In the genomic region with DNA sequence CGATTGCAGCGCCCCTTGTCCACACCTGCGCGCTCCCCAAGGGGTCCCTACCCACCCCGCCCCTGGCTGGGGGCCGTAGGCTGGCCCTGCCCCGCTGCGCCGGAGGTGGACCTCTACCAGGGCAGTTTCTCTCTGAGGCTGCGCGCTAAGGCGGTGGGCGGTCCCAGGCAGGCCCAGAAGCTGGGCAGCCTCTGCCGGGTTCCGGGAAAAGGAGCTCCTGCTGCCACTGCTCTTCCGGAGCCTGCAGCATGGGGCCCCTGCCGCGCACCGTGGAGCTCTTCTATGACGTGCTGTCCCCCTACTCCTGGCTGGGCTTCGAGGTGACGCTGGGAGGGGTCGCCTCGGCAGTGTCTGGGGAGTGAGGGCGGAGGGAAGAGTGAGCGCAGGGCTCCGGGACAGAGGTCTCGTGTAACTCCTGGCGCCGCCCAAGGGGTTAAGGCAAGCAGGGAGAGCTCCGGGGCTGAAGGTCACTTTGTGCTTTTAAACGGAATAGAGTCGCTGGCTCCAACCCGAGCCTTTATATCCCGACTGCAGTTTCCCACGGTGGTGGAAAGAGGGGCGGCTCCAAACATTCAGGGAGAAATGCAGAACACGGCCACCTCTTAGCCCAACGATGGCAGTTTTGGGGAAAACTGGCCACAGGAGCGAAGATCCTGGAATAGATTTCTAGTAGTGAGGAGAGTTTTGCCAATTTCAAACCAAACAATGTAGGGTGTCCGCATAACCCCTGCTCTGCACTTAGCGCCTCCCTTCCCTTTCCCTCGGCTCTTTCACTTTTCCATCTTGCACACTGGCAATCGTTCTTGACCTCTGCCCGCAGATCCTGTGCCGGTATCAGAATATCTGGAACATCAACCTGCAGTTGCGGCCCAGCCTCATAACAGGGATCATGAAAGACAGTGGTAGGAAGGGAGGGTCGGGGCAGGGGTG, we compare ENCODE assay signal across 8 cellular contexts. TPM values are rescaled to one million over a fixed set of nuclear protein-coding genes. Genes with fewer than 3 reads are reported as not detected.
A peak's percentile ranks its signal among the peaks of the same experiment; 100 is the strongest.
DNase-seq lines count a peak whose midpoint lies in the region; ATAC-seq and TF ChIP-seq lines count a peak whose summit lies in the region.

A gene (plus strand): TSS at position 176 of the 930 bp plus-strand sequence. CDS start 73 bp downstream, at position 249.

- peak; percentile 98 for ATAC-seq in GM18861 (IDR thresholded peaks at IDR 0.05; ENCODE audit: unreplicated experiment)
- peak; percentile 95 for ATAC-seq in HG03066 (IDR thresholded peaks at IDR 0.05; ENCODE audit: low read depth, unreplicated experiment)
- ATAC-seq in left colon: peak; percentile 90

- TF ChIP-seq CTCF in AG04450 (IDR thresholded peaks at IDR 0.05; ENCODE audit: low read depth, low read length): no peak

- POLR2A ChIA-PET in AG04450 (lab: Yijun Ruan, JAX): interaction anchor here (0.6 to 1.6 kb wide), 5 partner anchors 19 to 141 kb away, joined by 3 to 20 read pairs (median 4); a partner anchor contains a TSS

- intact Hi-C loops in left colon (cut with DNase I, micrococcal nuclease): no loop called here

- H3K9me3 ChIP-seq in AG04450 (ENCODE audit: control insufficient read depth, insufficient read depth, low read length): no peaks in the 10 kb centered on the region; the same call in 1 of the 2 replicates

- CTCF ChIA-PET in AG04450 (lab: Charles Lee): interaction anchor here (0.9 to 6.7 kb wide), 7 partner anchors 8 to 153 kb away, joined by 3 to 57 read pairs (median 6); a partner anchor contains a TSS

- no peaks in the 10 kb centered on the region for H3K27me3 ChIP-seq in AG04450 (ENCODE audit: control insufficient read depth, insufficient read depth, low read length)

- peak within 1 kb of the TSS; percentile 86 for H3K4me3 ChIP-seq in AG04450 (ENCODE audit: low read depth, low read length)

- DNase-seq in AG04450 (ENCODE audit: low read depth, low spot score) (peak; percentile 16), NCI-H345 (lab: John Stamatoyannopoulos, UW) (peak; percentile 55), left colon (peak; percentile 89 to 91)
- DNase-seq in activated CD4-positive, alpha-beta T cell treated with anti-CD3 and anti-CD28 coated beads for 48 hours: peak; percentile 88
- peak; percentile 81 for DNase-seq in stimulated activated CD4-positive, alpha-beta T cell treated with anti-CD3 and anti-CD28 coated beads, Interleukin-1b, Interleukin-23, amount 100 ng/mL, for 48 hours

- H3K27ac ChIP-seq in AG04450 (ENCODE audit: low read depth, low read length) (peak within 1 kb of the TSS; percentile 31), cingulate gyrus (ENCODE audit: low read depth, low read length) (peak within 1 kb of the TSS; percentile 74)

RNA-seq across cellular contexts. Expression of the gene that starts here (rescaled TPM):
- 100 and 116 TPM in 2 replicates for polyA plus RNA-seq in AG04450 (2011; rRNA removed)
- polyA minus RNA-seq in AG04450 (2011; rRNA and poly(A)+ RNA removed): 65.1 and 80.4 TPM in 2 replicates
- total RNA-seq in left colon: 100 to 1,000 TPM; 290 to 349 TPM

Comparison
In these comparisons a context has a peak if more than half of its experiments do, and no peak if none do; other contexts are left out.
1. Peak in every context shown above with its lines: DNase-seq, ATAC-seq, H3K4me3 ChIP-seq and H3K27ac ChIP-seq.
2. DNase-seq: peak in every context shown above with its lines; median percentile 90 in left colon; 88 in activated CD4-positive, alpha-beta T cell treated with anti-CD3 and anti-CD28 coated beads for 48 hours; 81 in stimulated activated CD4-positive, alpha-beta T cell treated with anti-CD3 and anti-CD28 coated beads, Interleukin-1b, Interleukin-23, amount 100 ng/mL, for 48 hours; 55 in NCI-H345; 16 in AG04450.